Comparison of ENCODE assay signal across 18 cellular contexts in the genomic region with DNA sequence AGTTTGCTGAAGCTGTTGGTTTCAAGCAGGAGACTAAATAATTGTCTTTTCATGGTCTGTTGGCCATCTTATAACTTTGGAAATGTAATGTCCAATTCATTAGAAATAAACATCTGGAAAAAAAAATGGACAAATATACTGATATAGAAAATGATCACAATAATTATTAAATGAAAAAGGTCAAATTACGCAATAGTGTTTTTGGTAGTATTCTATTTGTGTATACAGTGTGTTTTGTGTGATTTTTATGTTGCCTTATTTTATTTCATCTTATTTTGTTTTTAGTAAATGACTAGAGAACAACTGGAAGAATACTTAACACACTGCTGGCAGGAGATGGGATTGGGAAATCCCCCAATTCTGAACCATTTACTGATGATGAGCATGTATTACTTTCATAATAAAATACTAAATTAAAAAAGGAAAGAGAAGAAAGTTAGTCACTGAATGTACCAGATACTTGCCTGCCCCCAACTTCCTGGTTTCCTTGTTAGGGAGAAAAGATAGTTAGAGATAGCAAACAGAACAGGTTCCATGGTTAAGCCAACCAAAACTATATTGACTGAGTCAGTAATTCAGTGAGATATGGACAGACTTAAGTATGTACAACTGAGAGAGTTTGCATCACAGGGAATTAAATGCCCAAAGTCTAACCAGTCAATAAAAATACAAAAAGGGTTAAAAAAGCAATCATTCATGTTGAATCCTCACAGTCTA.
"Had no signal": no experiment of that assay in that cellular context is flagged by ENCODE, and none has a peak within 500 bp of the region (broad histone marks: within the 10 kb centered on the region; RNA-seq: fewer than 3 reads in every experiment).

No MANE protein-coding gene starts in this region.

- ATAC-seq: left colon; left ventricle myocardium superior; naive thymus-derived CD4-positive, alpha-beta T cell had no signal

- H3K4me1 ChIP-seq: sigmoid colon had no signal

- H3K36me3 ChIP-seq: sigmoid colon, stomach had no signal

- H3K27ac ChIP-seq: hepatocyte, sigmoid colon, skin epidermis had no signal

- H3K4me2 ChIP-seq: hepatocyte had no signal

- H3K79me2 ChIP-seq: hepatocyte had no signal

- H3K4me3 ChIP-seq: hepatocyte, lung, sigmoid colon, skin epidermis, stomach had no signal

- H3K9me3 ChIP-seq: sigmoid colon, stomach had no signal

- H3K27me3 ChIP-seq: hepatocyte, sigmoid colon, stomach had no signal

- H2AFZ ChIP-seq: hepatocyte had no signal

- DNase-seq: erythroblast; foreskin melanocyte; kidney; left colon; left ventricle myocardium superior; mesendoderm; naive thymus-derived CD4-positive, alpha-beta T cell; nephron progenitor cell; sigmoid colon; stimulated activated CD4-positive, alpha-beta T cell treated with anti-CD3 and anti-CD28 coated beads, Interleukin-2, amount 100 ng/mL, for 24 hours; stimulated activated CD4-positive, alpha-beta T cell treated with anti-CD3 and anti-CD28 coated beads, Interleukin-4, amount 100 ng/mL, for 4 hours; stimulated activated naive CD4-positive, alpha-beta T cell; stomach; substantia nigra; trophoblast cell had no signal
